2 cellular contexts compared by ENCODE assay signal in the genomic region with DNA sequence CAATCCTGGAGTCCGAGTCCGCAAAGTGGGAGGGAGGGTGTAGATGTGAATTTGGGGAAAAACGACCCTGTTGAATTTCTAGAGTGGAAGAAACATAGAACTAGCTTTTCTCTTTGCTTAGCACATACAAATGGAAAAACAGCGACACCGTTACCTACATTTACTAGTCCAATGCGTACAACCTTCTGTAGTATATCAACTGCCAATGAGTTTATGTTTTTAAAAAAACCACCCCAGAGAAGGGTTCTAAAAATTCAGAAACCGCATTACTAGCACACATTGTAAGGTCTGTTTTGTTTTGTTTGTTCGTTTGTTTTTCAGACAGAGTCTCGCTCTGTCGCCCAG.
TF ChIP-seq lines count a peak whose summit lies in the region.

No MANE protein-coding gene starts in this region.

TF ChIP-seq in SK-N-SH, 30 proteins besides CTCF, POLR2A, EP300 and RAD21 (continued from another document):
- no peak for TF ChIP-seq NRF1 (IDR thresholded peaks at IDR 0.05; ENCODE audit: low read depth, low read length)

TF ChIP-seq in SK-N-SH treated with all-trans-retinoic acid at 6 μM for 48 hours, 23 proteins besides CTCF, POLR2A, EP300 and RAD21 (continued from another document):
- TF ChIP-seq, protein P1, sequence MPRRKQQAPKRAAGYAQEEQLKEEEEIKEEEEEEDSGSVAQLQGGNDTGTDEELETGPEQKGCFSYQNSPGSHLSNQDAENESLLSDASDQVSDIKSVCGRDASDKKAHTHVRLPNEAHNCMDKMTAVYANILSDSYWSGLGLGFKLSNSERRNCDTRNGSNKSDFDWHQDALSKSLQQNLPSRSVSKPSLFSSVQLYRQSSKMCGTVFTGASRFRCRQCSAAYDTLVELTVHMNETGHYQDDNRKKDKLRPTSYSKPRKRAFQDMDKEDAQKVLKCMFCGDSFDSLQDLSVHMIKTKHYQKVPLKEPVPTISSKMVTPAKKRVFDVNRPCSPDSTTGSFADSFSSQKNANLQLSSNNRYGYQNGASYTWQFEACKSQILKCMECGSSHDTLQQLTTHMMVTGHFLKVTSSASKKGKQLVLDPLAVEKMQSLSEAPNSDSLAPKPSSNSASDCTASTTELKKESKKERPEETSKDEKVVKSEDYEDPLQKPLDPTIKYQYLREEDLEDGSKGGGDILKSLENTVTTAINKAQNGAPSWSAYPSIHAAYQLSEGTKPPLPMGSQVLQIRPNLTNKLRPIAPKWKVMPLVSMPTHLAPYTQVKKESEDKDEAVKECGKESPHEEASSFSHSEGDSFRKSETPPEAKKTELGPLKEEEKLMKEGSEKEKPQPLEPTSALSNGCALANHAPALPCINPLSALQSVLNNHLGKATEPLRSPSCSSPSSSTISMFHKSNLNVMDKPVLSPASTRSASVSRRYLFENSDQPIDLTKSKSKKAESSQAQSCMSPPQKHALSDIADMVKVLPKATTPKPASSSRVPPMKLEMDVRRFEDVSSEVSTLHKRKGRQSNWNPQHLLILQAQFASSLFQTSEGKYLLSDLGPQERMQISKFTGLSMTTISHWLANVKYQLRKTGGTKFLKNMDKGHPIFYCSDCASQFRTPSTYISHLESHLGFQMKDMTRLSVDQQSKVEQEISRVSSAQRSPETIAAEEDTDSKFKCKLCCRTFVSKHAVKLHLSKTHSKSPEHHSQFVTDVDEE (CRISPR knock-in tag; IDR thresholded peaks at IDR 0.05): no peak
- TF ChIP-seq ZNF565 (CRISPR knock-in tag; conservative IDR thresholded peaks at IDR 0.05; ENCODE audit: low read depth): no peak
